In the genomic region with DNA sequence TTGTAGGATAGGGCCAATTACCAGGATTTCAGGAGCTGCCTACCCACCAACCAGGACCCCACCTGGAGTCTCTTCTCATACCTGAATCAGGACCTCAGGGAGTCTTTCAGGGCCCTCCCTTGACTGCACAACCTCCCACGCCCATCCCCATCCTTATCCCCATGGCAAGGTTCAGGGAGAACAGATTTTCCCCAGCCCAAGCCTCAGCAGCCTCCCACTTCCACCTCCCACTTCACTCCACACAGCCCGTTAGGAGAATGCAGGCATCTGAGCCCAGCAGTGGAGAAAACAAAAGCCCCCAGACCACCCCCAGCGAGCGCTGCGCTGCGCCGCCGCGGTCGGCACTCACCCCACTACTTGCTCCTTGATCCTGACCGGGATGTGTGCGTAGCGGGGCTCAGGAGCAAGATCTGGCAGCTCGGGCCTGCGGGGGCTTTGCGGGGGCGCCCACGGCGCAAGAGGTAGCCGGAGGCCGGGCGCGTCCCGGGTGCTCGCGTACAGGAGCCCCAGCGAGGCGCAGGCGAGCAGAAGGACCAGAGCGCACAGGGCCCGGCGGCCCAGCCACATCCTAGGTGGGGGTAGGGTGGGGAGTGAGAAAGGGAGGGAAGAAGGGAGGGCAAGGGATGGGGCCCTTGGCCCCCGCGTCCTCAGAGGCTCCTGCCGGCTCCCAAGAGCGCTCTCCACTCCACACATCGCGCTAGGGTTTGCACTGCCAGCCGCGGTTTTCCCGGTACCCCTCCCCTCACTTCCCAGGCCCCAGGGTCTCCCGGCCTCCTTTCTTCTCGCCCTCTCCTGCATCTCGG, we compare ENCODE assay signal across 1 cellular context.
TF ChIP-seq lines count a peak whose summit lies in the region.

No MANE protein-coding gene starts in this region.

TF ChIP-seq in GM12878, 131 proteins besides CTCF, POLR2A, EP300 and RAD21:
- TF ChIP-seq SUZ12 (IDR thresholded peaks at IDR 0.05; ENCODE audit: unreplicated experiment) (peak; percentile 79), HDAC6 (IDR thresholded peaks at IDR 0.05; ENCODE audit: unreplicated experiment) (peak; percentile 58)
- TF ChIP-seq, protein P1, sequence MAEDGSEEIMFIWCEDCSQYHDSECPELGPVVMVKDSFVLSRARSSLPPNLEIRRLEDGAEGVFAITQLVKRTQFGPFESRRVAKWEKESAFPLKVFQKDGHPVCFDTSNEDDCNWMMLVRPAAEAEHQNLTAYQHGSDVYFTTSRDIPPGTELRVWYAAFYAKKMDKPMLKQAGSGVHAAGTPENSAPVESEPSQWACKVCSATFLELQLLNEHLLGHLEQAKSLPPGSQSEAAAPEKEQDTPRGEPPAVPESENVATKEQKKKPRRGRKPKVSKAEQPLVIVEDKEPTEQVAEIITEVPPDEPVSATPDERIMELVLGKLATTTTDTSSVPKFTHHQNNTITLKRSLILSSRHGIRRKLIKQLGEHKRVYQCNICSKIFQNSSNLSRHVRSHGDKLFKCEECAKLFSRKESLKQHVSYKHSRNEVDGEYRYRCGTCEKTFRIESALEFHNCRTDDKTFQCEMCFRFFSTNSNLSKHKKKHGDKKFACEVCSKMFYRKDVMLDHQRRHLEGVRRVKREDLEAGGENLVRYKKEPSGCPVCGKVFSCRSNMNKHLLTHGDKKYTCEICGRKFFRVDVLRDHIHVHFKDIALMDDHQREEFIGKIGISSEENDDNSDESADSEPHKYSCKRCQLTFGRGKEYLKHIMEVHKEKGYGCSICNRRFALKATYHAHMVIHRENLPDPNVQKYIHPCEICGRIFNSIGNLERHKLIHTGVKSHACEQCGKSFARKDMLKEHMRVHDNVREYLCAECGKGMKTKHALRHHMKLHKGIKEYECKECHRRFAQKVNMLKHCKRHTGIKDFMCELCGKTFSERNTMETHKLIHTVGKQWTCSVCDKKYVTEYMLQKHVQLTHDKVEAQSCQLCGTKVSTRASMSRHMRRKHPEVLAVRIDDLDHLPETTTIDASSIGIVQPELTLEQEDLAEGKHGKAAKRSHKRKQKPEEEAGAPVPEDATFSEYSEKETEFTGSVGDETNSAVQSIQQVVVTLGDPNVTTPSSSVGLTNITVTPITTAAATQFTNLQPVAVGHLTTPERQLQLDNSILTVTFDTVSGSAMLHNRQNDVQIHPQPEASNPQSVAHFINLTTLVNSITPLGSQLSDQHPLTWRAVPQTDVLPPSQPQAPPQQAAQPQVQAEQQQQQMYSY (CRISPR knock-in tag; IDR thresholded peaks at IDR 0.05), result no peak
